ENCODE assay signal across 15 cellular contexts in the genomic region with DNA sequence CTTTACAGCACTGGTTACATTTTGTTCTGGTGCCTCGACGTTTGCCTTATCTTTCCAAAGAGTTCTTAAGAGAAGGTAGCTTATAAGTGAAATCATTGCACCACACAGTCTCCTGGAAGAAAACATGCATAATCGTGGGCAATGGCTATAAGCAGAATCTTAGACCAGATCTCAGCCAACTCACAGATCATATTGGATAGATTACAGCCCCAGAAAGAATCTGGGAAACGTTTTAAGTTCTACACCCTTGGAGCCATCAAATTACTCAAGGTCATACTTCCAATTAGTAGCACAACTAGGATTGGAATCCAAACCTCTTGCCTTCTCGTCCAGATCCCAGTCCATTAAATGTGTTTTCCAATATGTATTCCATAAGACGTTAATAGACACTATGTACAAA. TPM values are rescaled to one million over a fixed set of nuclear protein-coding genes. Genes with fewer than 3 reads are reported as not detected.
DNase-seq lines count a peak whose midpoint lies in the region; ATAC-seq and TF ChIP-seq lines count a peak whose summit lies in the region.
"Had no signal": no experiment of that assay in that cellular context is flagged by ENCODE, and none has a peak within 500 bp of the region (broad histone marks: within the 10 kb centered on the region; RNA-seq: fewer than 3 reads in every experiment).

No MANE protein-coding gene starts in this region.

- ATAC-seq in CD4-positive, CD25-positive, alpha-beta regulatory T cell (ENCODE audit: low read depth in 2 of 2): no peak
- no peak for ATAC-seq in natural killer cell treated with Interleukin-12 subunit alpha and Interleukin-12 subunit beta and Interleukin-15 and Interleukin-18, amount 100 ng/mL, for 72 hours
- ATAC-seq: gastrocnemius medialis, WTC11 had no signal

- no peaks in the 10 kb centered on the region for H3K79me2 ChIP-seq in OCI-LY7 (ENCODE audit: insufficient read depth, low read depth, low read length)

- H3K4me3 ChIP-seq in CD4-positive, CD25-positive, alpha-beta regulatory T cell (ENCODE audit: low read depth, low read length): no peak overlapping the region
- H3K4me3 ChIP-seq in OCI-LY7 (ENCODE audit: low read depth, low read length, poor library complexity, severe bottlenecking): no peak overlapping the region
- no peak overlapping the region for H3K4me3 ChIP-seq in coronary artery
- H3K4me3 ChIP-seq: gastrocnemius medialis, uterus had no signal

- H4K20me1 ChIP-seq in OCI-LY7 (ENCODE audit: insufficient read depth, low read length): no peaks in the 10 kb centered on the region

- BruUV-seq in OCI-LY7 (replicated peaks; lab: Mats Ljungman, UMichigan) (no TSS peak), MCF 10A (replicated peaks; lab: Mats Ljungman, UMichigan) (TSS peak; percentile 88)

- peaks cover 52 to 98% (median 81%) of the 10 kb centered on the region in 4 donors for H3K4me1 Mint-ChIP-seq in CD4-positive, CD25-positive, alpha-beta regulatory T cell
- H3K4me1 Mint-ChIP-seq in MCF 10A (ENCODE audit: insufficient read depth, unreplicated experiment): peaks cover 60% of the 10 kb centered on the region
- peaks cover 69 to 81% of the 10 kb centered on the region in 2 donors for H3K4me1 Mint-ChIP-seq in natural killer cell treated with Interleukin-12 subunit alpha and Interleukin-12 subunit beta and Interleukin-15 and Interleukin-18, amount 100 ng/mL, for 72 hours (ENCODE audit: low read depth in 2 of 2)

- no peak for TF ChIP-seq CTCF in OCI-LY7 (conservative IDR thresholded peaks at IDR 0.05; ENCODE audit: low read length)
- TF ChIP-seq CTCF in MCF 10A (IDR thresholded peaks at IDR 0.05; ENCODE audit: unreplicated experiment): no peak
- TF ChIP-seq CTCF in coronary artery (IDR thresholded peaks at IDR 0.05): no peak

- peaks cover 100% of the 10 kb centered on the region for H3K4me1 ChIP-seq in CD4-positive, CD25-positive, alpha-beta regulatory T cell (ENCODE audit: control insufficient read depth, insufficient read depth, low read length, poor library complexity, severe bottlenecking)
- H3K4me1 ChIP-seq in OCI-LY7 (ENCODE audit: insufficient read depth, low read length, poor library complexity, severe bottlenecking): peaks cover 100% of the 10 kb centered on the region

- peak overlapping the region; percentile 97 for H3K27ac ChIP-seq in CD4-positive, CD25-positive, alpha-beta regulatory T cell (ENCODE audit: insufficient read depth, low read length, poor library complexity, severe bottlenecking)
- H3K27ac ChIP-seq in OCI-LY7 (ENCODE audit: low read depth, low read length, poor library complexity, severe bottlenecking): peak overlapping the region; percentile 92
- H3K27ac ChIP-seq in coronary artery: peak overlapping the region in 1 of 2 donors; percentile 74
- H3K27ac ChIP-seq: brain microvascular endothelial cell, gastrocnemius medialis had no signal

- CTCF ChIA-PET in OCI-LY7 (lab: Charles Lee; ENCODE audit: unreplicated experiment): interaction anchor here (1.0 kb wide), 1 partner anchor 19 kb away, joined by 3 read pairs; no protein-coding TSS in a partner anchor
- CTCF ChIA-PET in MCF 10A (lab: Yijun Ruan, JAX): interaction anchor here (0.6 to 2.7 kb wide), 5 partner anchors 8 to 451 kb away, joined by 3 to 12 read pairs (median 3); a partner anchor contains a TSS

- H3K36me3 ChIP-seq in CD4-positive, CD25-positive, alpha-beta regulatory T cell (ENCODE audit: control insufficient read depth, insufficient read depth, low read length): no peaks in the 10 kb centered on the region
- no peaks in the 10 kb centered on the region for H3K36me3 ChIP-seq in OCI-LY7 (ENCODE audit: insufficient read depth, low read length)
- H3K36me3 ChIP-seq: brain microvascular endothelial cell, gastrocnemius medialis, uterus had no signal

- peak overlapping the region; percentile 97 to 100 (median 98) for H3K27ac Mint-ChIP-seq in CD4-positive, CD25-positive, alpha-beta regulatory T cell
- H3K27ac Mint-ChIP-seq in MCF 10A (ENCODE audit: low read depth, unreplicated experiment): peak overlapping the region; percentile 95
- peak overlapping the region; percentile 93 to 97 for H3K27ac Mint-ChIP-seq in natural killer cell treated with Interleukin-12 subunit alpha and Interleukin-12 subunit beta and Interleukin-15 and Interleukin-18, amount 100 ng/mL, for 72 hours
- H3K27ac Mint-ChIP-seq: WTC11 had no signal

- H3K9me3 Mint-ChIP-seq in CD4-positive, CD25-positive, alpha-beta regulatory T cell: no peaks in the 10 kb centered on the region
- H3K9me3 Mint-ChIP-seq in MCF 10A (ENCODE audit: unreplicated experiment): no peaks in the 10 kb centered on the region
- H3K9me3 Mint-ChIP-seq in natural killer cell treated with Interleukin-12 subunit alpha and Interleukin-12 subunit beta and Interleukin-15 and Interleukin-18, amount 100 ng/mL, for 72 hours: no peaks in the 10 kb centered on the region
- H3K9me3 Mint-ChIP-seq: WTC11 had no signal

- POLR2A ChIA-PET in OCI-LY7 (lab: Charles Lee) (interaction anchor here (0.7 to 3.1 kb wide), 8 partner anchors 9 to 60 kb away, joined by 3 to 25 read pairs (median 3); a partner anchor contains a TSS), MCF 10A (lab: Yijun Ruan, JAX) (interaction anchor here (0.6 to 6.8 kb wide), 20 partner anchors 9 to 556 kb away, joined by 3 to 97 read pairs (median 4); a partner anchor contains a TSS)

- H3K4me3 Mint-ChIP-seq in CD4-positive, CD25-positive, alpha-beta regulatory T cell: peak overlapping the region in 3 of 4 donors; percentile 37 to 84 (median 61)
- H3K4me3 Mint-ChIP-seq in MCF 10A (ENCODE audit: unreplicated experiment): no peak overlapping the region
- H3K4me3 Mint-ChIP-seq in natural killer cell treated with Interleukin-12 subunit alpha and Interleukin-12 subunit beta and Interleukin-15 and Interleukin-18, amount 100 ng/mL, for 72 hours: no peak overlapping the region
- H3K4me3 Mint-ChIP-seq: WTC11 had no signal

- no peaks in the 10 kb centered on the region for H3K27me3 Mint-ChIP-seq in CD4-positive, CD25-positive, alpha-beta regulatory T cell
- no peaks in the 10 kb centered on the region for H3K27me3 Mint-ChIP-seq in MCF 10A (ENCODE audit: insufficient read depth, unreplicated experiment)
- no peaks in the 10 kb centered on the region for H3K27me3 Mint-ChIP-seq in natural killer cell treated with Interleukin-12 subunit alpha and Interleukin-12 subunit beta and Interleukin-15 and Interleukin-18, amount 100 ng/mL, for 72 hours

- no peaks in the 10 kb centered on the region for H3K36me3 Mint-ChIP-seq in CD4-positive, CD25-positive, alpha-beta regulatory T cell
- H3K36me3 Mint-ChIP-seq in MCF 10A (ENCODE audit: insufficient read depth, unreplicated experiment): no peaks in the 10 kb centered on the region
- no peaks in the 10 kb centered on the region for H3K36me3 Mint-ChIP-seq in natural killer cell treated with Interleukin-12 subunit alpha and Interleukin-12 subunit beta and Interleukin-15 and Interleukin-18, amount 100 ng/mL, for 72 hours
- H3K36me3 Mint-ChIP-seq: WTC11 had no signal

- no peaks in the 10 kb centered on the region for H3K27me3 ChIP-seq in CD4-positive, CD25-positive, alpha-beta regulatory T cell (ENCODE audit: control insufficient read depth, insufficient read depth, low read length)
- H3K27me3 ChIP-seq: brain microvascular endothelial cell, gastrocnemius medialis, uterus had no signal

- no peak for DNase-seq in CD4-positive, CD25-positive, alpha-beta regulatory T cell
- DNase-seq in OCI-LY7 (ENCODE audit: low spot score) (no peak), MCF 10A (ENCODE audit: unreplicated experiment) (no peak), AML-193 (lab: John Stamatoyannopoulos, UW) (no peak), globus pallidus (ENCODE audit: low spot score) (no peak), coronary artery (ENCODE audit: low spot score) (no peak), SIG-M5 (lab: John Stamatoyannopoulos, UW) (no peak)
- no peak for DNase-seq in natural killer cell treated with Interleukin-12 subunit alpha and Interleukin-12 subunit beta and Interleukin-15 and Interleukin-18, amount 100 ng/mL, for 72 hours (ENCODE audit: low spot score)
- DNase-seq: brain microvascular endothelial cell; gastrocnemius medialis; NCI-H1105 treated with DMSO at 0.1 percent for 48 hours; NCI-H2227 treated with DMSO at 0.1 percent for 48 hours; stimulated activated CD4-positive, alpha-beta T cell treated with anti-CD3 and anti-CD28 coated beads, Interleukin-1b, Interleukin-23, amount 100 ng/mL, for 48 hours; uterus had no signal

- no peaks in the 10 kb centered on the region for H3K9me2 ChIP-seq in OCI-LY7 (ENCODE audit: insufficient read depth, low read length)

- intact Hi-C loops in OCI-LY7 (cut with micrococcal nuclease; ENCODE audit: unreplicated experiment) (loop anchor here (5.0 kb wide), 1 partner anchor 506 kb away; no protein-coding TSS in a partner anchor), MCF 10A (cut with micrococcal nuclease) (no loop called here)

- H3K9me3 ChIP-seq in CD4-positive, CD25-positive, alpha-beta regulatory T cell (ENCODE audit: control insufficient read depth in 2 of 2, low read length in 2 of 2): no peaks in the 10 kb centered on the region
- H3K9me3 ChIP-seq in OCI-LY7 (ENCODE audit: low read length): no peaks in the 10 kb centered on the region
- H3K9me3 ChIP-seq: gastrocnemius medialis, uterus had no signal

- peak overlapping the region; percentile 92 for H3K4me2 ChIP-seq in OCI-LY7 (ENCODE audit: low read length)

- H2AFZ ChIP-seq in OCI-LY7 (ENCODE audit: low read length): peak overlapping the region; percentile 4; the same call in 1 of the 2 replicates

RNA-seq across cellular contexts. Expression of a gene that starts 8.8 kb away (rescaled TPM):
- total RNA-seq in CD4-positive, CD25-positive, alpha-beta regulatory T cell: 213 TPM
- polyA plus RNA-seq in CD4-positive, CD25-positive, alpha-beta regulatory T cell: 100 to 1,000 TPM; 167 to 224 (median 195) TPM
- total RNA-seq in OCI-LY7 (2014; rRNA removed; shearing (Covaris generic)): 59.0 and 70.6 TPM in 2 replicates
- total RNA-seq in OCI-LY7 (2022): 116 and 131 TPM in 2 replicates
- total RNA-seq in MCF 10A (2022): 80.7 and 133 TPM in 2 replicates
- 10 to 100 TPM; 36.7 to 48.6 TPM for total RNA-seq in natural killer cell treated with Interleukin-12 subunit alpha and Interleukin-12 subunit beta and Interleukin-15 and Interleukin-18, amount 100 ng/mL, for 72 hours

RNA-seq across cellular contexts. Expression of a gene that starts 56.0 kb away (rescaled TPM):
- 42.3 TPM for total RNA-seq in CD4-positive, CD25-positive, alpha-beta regulatory T cell
- 10 to 100 TPM; 34.1 to 39.8 (median 36.8) TPM for polyA plus RNA-seq in CD4-positive, CD25-positive, alpha-beta regulatory T cell
- total RNA-seq in OCI-LY7 (2014; rRNA removed; shearing (Covaris generic)): 8.9 and 34.4 TPM in 2 replicates
- total RNA-seq in OCI-LY7 (2022): 32.4 and 34.8 TPM in 2 replicates
- 46.9 and 68.7 TPM in 2 replicates for total RNA-seq in MCF 10A (2022)
- total RNA-seq in natural killer cell treated with Interleukin-12 subunit alpha and Interleukin-12 subunit beta and Interleukin-15 and Interleukin-18, amount 100 ng/mL, for 72 hours: 10 to 100 TPM; 29.0 to 33.2 TPM

RNA-seq across cellular contexts. Expression of a gene that starts 56.4 kb away (rescaled TPM):
- total RNA-seq in CD4-positive, CD25-positive, alpha-beta regulatory T cell: 91.3 TPM
- 10 to 100 TPM; 62.1 to 68.0 (median 64.1) TPM for polyA plus RNA-seq in CD4-positive, CD25-positive, alpha-beta regulatory T cell
- 46.7 and 54.1 TPM in 2 replicates for total RNA-seq in OCI-LY7 (2014; rRNA removed; shearing (Covaris generic))
- total RNA-seq in OCI-LY7 (2022) (92.2 and 109 TPM in 2 replicates), MCF 10A (2022) (59.8 and 60.6 TPM in 2 replicates)
- total RNA-seq in natural killer cell treated with Interleukin-12 subunit alpha and Interleukin-12 subunit beta and Interleukin-15 and Interleukin-18, amount 100 ng/mL, for 72 hours: 10 to 100 TPM; 56.4 to 76.5 TPM

Comparison
In these comparisons a context has a peak if more than half of its experiments do, and no peak if none do; other contexts are left out.
1. H3K4me3 Mint-ChIP-seq: peak in CD4-positive, CD25-positive, alpha-beta regulatory T cell (3 of 4); none in MCF 10A (single experiment) and natural killer cell treated with Interleukin-12 subunit alpha and Interleukin-12 subunit beta and Interleukin-15 and Interleukin-18, amount 100 ng/mL, for 72 hours (single experiment).
2. Peak in every context shown above with its lines, with median percentiles within 50 percentile points of each other: H3K27ac Mint-ChIP-seq.